ENCODE assay signal across 14 cellular contexts in the genomic region with DNA sequence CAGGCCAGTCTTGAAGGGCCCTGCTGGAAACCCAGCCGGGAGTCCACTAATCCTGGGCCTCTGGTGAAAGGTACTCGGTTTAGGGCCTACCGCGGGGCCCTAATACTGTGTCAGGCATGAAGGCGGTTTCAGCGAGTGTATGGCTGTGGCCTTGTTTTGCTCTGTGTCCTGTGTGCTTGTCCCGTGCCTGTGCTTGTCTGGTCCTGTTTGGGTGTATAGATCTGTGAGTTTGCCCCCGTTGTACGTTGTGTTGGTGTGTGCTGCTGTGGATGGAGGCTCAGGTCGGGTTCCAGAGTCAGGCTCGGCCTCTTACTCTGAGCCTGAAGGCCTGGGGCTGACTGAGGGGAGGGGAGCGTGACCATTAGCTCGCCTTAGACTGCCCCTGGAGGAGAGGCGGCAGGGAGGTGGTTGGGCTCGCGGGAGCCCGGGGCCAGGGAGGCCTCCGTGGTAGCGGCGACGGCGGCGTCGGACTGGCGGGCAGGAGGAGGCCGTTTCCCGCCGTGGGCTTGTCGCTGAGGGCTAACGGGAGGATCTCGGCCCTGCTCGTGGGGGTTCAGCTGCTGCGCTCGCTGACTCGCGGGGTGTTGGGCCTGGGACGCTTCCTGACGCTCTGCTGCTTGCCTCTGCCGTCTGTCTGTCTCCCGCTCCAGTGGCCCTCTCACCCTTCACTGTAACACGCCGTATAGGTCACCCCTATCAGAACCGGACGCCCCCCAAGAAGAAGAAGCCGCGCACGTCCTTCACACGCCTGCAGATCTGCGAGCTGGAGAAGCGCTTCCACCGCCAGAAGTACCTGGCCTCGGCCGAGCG. TPM values are rescaled to one million over a fixed set of nuclear protein-coding genes. Genes with fewer than 3 reads are reported as not detected.
DNase-seq lines count a peak whose midpoint lies in the region; ATAC-seq and TF ChIP-seq lines count a peak whose summit lies in the region.
"Had no signal": no experiment of that assay in that cellular context is flagged by ENCODE, and none has a peak within 500 bp of the region (broad histone marks: within the 10 kb centered on the region; RNA-seq: fewer than 3 reads in every experiment).

No MANE protein-coding gene starts in this region.

- peaks cover 62% of the 10 kb centered on the region for H3K27me3 Mint-ChIP-seq in activated naive CD4-positive, alpha-beta T cell treated with anti-CD3 and anti-CD28 coated beads, Interleukin-2, amount 50 U/mL, for 24 hours
- H3K27me3 Mint-ChIP-seq in stimulated activated memory B cell treated with anti-CD40 and anti-IgM and Interleukin-4, amounts not matched to agents 10 μg/mL and 1 μg/mL and 100 μg/mL, for 72 hours = peaks cover 98% of the 10 kb centered on the region

- DNase-seq in activated naive CD4-positive, alpha-beta T cell treated with Interleukin-2 at 50 U/mL for 16 hours = no peak
- DNase-seq in mucosa of descending colon = no peak
- DNase-seq in NAMALWA (ENCODE audit: low spot score) = no peak
- DNase-seq: BE2C, EL, esophagus squamous epithelium, HCEC 1CT, NCI-H524 had no signal

- ATAC-seq in stimulated activated memory B cell treated with anti-CD40 and anti-IgM and Interleukin-4, amounts not matched to agents 10 μg/mL and 1 μg/mL and 100 μg/mL, for 72 hours = no peak
- ATAC-seq in mucosa of descending colon (no peak), HG03460 (IDR thresholded peaks at IDR 0.05; ENCODE audit: unreplicated experiment) (no peak)

- H3K4me1 Mint-ChIP-seq in activated naive CD4-positive, alpha-beta T cell treated with anti-CD3 and anti-CD28 coated beads, Interleukin-2, amount 50 U/mL, for 24 hours = peaks cover 34% of the 10 kb centered on the region
- H3K4me1 Mint-ChIP-seq in stimulated activated memory B cell treated with anti-CD40 and anti-IgM and Interleukin-4, amounts not matched to agents 10 μg/mL and 1 μg/mL and 100 μg/mL, for 72 hours = peaks cover 61% of the 10 kb centered on the region

- H3K4me3 ChIP-seq in iPS-18c (ENCODE audit: insufficient read depth, low read depth, low read length) (0 out of 2 replicates have a peak overlapping the region, but pooled peaks have one; percentile 17), mucosa of descending colon (no peak overlapping the region)

- peak overlapping the region; percentile 72; the same call in 1 of the 2 replicates for H3K27ac ChIP-seq in VCaP
- H3K27ac ChIP-seq: esophagus squamous epithelium, RWPE1 had no signal

- H3K9me3 ChIP-seq in iPS-18c (ENCODE audit: control insufficient read depth, insufficient read depth, low read length) (peaks cover 2% of the 10 kb centered on the region), mucosa of descending colon (no peaks in the 10 kb centered on the region)
- H3K9me3 ChIP-seq: BE2C, esophagus squamous epithelium had no signal

- peak overlapping the region; percentile 59 for H3K4me3 Mint-ChIP-seq in activated naive CD4-positive, alpha-beta T cell treated with anti-CD3 and anti-CD28 coated beads, Interleukin-2, amount 50 U/mL, for 24 hours
- peak overlapping the region; percentile 45 for H3K4me3 Mint-ChIP-seq in stimulated activated memory B cell treated with anti-CD40 and anti-IgM and Interleukin-4, amounts not matched to agents 10 μg/mL and 1 μg/mL and 100 μg/mL, for 72 hours

- no peak overlapping the region for H3K27ac Mint-ChIP-seq in activated naive CD4-positive, alpha-beta T cell treated with anti-CD3 and anti-CD28 coated beads, Interleukin-2, amount 50 U/mL, for 24 hours
- H3K27ac Mint-ChIP-seq in stimulated activated memory B cell treated with anti-CD40 and anti-IgM and Interleukin-4, amounts not matched to agents 10 μg/mL and 1 μg/mL and 100 μg/mL, for 72 hours = no peak overlapping the region

- H3K9me3 Mint-ChIP-seq in activated naive CD4-positive, alpha-beta T cell treated with anti-CD3 and anti-CD28 coated beads, Interleukin-2, amount 50 U/mL, for 24 hours = no peaks in the 10 kb centered on the region
- no peaks in the 10 kb centered on the region for H3K9me3 Mint-ChIP-seq in stimulated activated memory B cell treated with anti-CD40 and anti-IgM and Interleukin-4, amounts not matched to agents 10 μg/mL and 1 μg/mL and 100 μg/mL, for 72 hours

- no peak for TF ChIP-seq CTCF in VCaP (conservative IDR thresholded peaks at IDR 0.05)
- no peak for TF ChIP-seq CTCF in mucosa of descending colon (IDR thresholded peaks at IDR 0.05)

- H3K36me3 Mint-ChIP-seq in activated naive CD4-positive, alpha-beta T cell treated with anti-CD3 and anti-CD28 coated beads, Interleukin-2, amount 50 U/mL, for 24 hours = peaks cover 2% of the 10 kb centered on the region
- H3K36me3 Mint-ChIP-seq in stimulated activated memory B cell treated with anti-CD40 and anti-IgM and Interleukin-4, amounts not matched to agents 10 μg/mL and 1 μg/mL and 100 μg/mL, for 72 hours = no peaks in the 10 kb centered on the region

- intact Hi-C loops in mucosa of descending colon (cut with DNase I, micrococcal nuclease) = no loop called here

- H3K4me1 ChIP-seq in mucosa of descending colon (ENCODE audit: low read depth) = peaks cover 16% of the 10 kb centered on the region
- H3K4me1 ChIP-seq: BE2C had no signal

- no peaks in the 10 kb centered on the region for H3K36me3 ChIP-seq in mucosa of descending colon (ENCODE audit: low read depth)
- H3K36me3 ChIP-seq: BE2C, esophagus squamous epithelium had no signal

RNA-seq across cellular contexts. Expression of a gene that starts 2.6 kb away (rescaled TPM):
- total RNA-seq in mucosa of descending colon = 1 to 10 TPM in 1 of 3 donors, under 1 TPM in 1, not detected in 1; 0.93 to 1.0 TPM
- total RNA-seq: esophagus squamous epithelium had no signal
